Comparison of ENCODE assay signal across 1 cellular context in genomic region chr1:54886724-54887664, GRCh38.
TF ChIP-seq lines count a peak whose summit lies in the region.

TSS of gene DHCR24 (minus strand) at chr1:54887195. CDS start at chr1:54887119, 76 bp downstream.

TF ChIP-seq in K562, 482 proteins besides CTCF, POLR2A, EP300 and RAD21 (continued from another document and continues in another):
- peak in 1 of 2 experiments; percentile 94; a peak in 2 of 4 replicates for TF ChIP-seq MLLT1 (IDR thresholded peaks at IDR 0.05)
- TF ChIP-seq ZNF551 (CRISPR knock-in tag; IDR thresholded peaks at IDR 0.05) = no peak
- peak; percentile 37; the same call in 1 of the 2 replicates for TF ChIP-seq E2F1 (CRISPR knock-in tag; IDR thresholded peaks at IDR 0.05)
- TF ChIP-seq TBP (optimal IDR thresholded peaks at IDR 0.05; ENCODE audit: low read depth, low read length) = peak; percentile 78
- peak; percentile 70 for TF ChIP-seq GABPB1 (CRISPR knock-in tag; IDR thresholded peaks at IDR 0.05)
- TF ChIP-seq THAP12 (CRISPR knock-in tag; IDR thresholded peaks at IDR 0.05) = no peak
- peak; percentile 100 for TF ChIP-seq HINFP (tag; conservative IDR thresholded peaks at IDR 0.05; ENCODE audit: low read depth)
- TF ChIP-seq CXXC5 (CRISPR knock-in tag; IDR thresholded peaks at IDR 0.05) = peak; percentile 81
- TF ChIP-seq ETS2 (tag; IDR thresholded peaks at IDR 0.05; ENCODE audit: borderline replicate concordance, poor library complexity, severe bottlenecking) = no peak
- no peak for TF ChIP-seq RBM14 (IDR thresholded peaks at IDR 0.05; ENCODE audit: borderline replicate concordance, insufficient read depth, low read depth, low read length)
- peak; percentile 65; the same call in 1 of the 2 replicates for TF ChIP-seq PML (IDR thresholded peaks at IDR 0.05; ENCODE audit: low read length)
- TF ChIP-seq NR2C1 (IDR thresholded peaks at IDR 0.05) = no peak
- TF ChIP-seq NR2C1 (tag; IDR thresholded peaks at IDR 0.05) = no peak
- TF ChIP-seq KAT7 (CRISPR knock-in tag; IDR thresholded peaks at IDR 0.05; ENCODE audit: borderline replicate concordance) = peak; percentile 74; the same call in 1 of the 2 replicates
- TF ChIP-seq ZNF830 (CRISPR knock-in tag; IDR thresholded peaks at IDR 0.05) = no peak
- no peak for TF ChIP-seq NFATC3 (IDR thresholded peaks at IDR 0.05)
- no peak for TF ChIP-seq YBX1 (IDR thresholded peaks at IDR 0.05)
- no peak for TF ChIP-seq BMI1 (IDR thresholded peaks at IDR 0.05; ENCODE audit: low read length)
- peak; percentile 97 for TF ChIP-seq EGR1 (conservative IDR thresholded peaks at IDR 0.05)
- TF ChIP-seq U2AF2 (optimal IDR thresholded peaks at IDR 0.05; ENCODE audit: low read depth, low read length) = no peak
- no peak for TF ChIP-seq ZNF143 (CRISPR knock-in tag; IDR thresholded peaks at IDR 0.05)
- no peak for TF ChIP-seq TEAD2 (tag; IDR thresholded peaks at IDR 0.05)
- 0 out of 2 replicates have a peak, but pooled peaks have one; percentile 32 for TF ChIP-seq ZNF740 (CRISPR knock-in tag; IDR thresholded peaks at IDR 0.05)
- no peak for TF ChIP-seq ZNF740 (tag; IDR thresholded peaks at IDR 0.05)
- TF ChIP-seq TEAD4 (IDR thresholded peaks at IDR 0.05; ENCODE audit: low read length) = no peak
- 0 out of 2 replicates have a peak, but pooled peaks have one; percentile 35 for TF ChIP-seq TEAD4 (CRISPR knock-in tag; IDR thresholded peaks at IDR 0.05; ENCODE audit: borderline replicate concordance)
- peak; percentile 74; the same call in 1 of the 2 replicates for TF ChIP-seq POLR2AphosphoS5 (IDR thresholded peaks at IDR 0.05; ENCODE audit: control insufficient read depth, insufficient read depth, low read depth, low read length)
- TF ChIP-seq MAFG (tag; conservative IDR thresholded peaks at IDR 0.05) = no peak
- 0 out of 4 replicates have a peak, but pooled peaks of 1 of the 2 experiments have one; percentile 18 for TF ChIP-seq SIN3A (IDR thresholded peaks at IDR 0.05; ENCODE audit: borderline replicate concordance in 2 of 2, control insufficient read depth in 1 of 2, low read depth in 2 of 2, low read length in 2 of 2)
- no peak for TF ChIP-seq CBX8 (IDR thresholded peaks at IDR 0.05; ENCODE audit: borderline replicate concordance, extremely low read depth, low read depth, low read length, poor library complexity, severe bottlenecking)
- TF ChIP-seq FOXK2 (conservative IDR thresholded peaks at IDR 0.05 in 1 of 2, IDR thresholded peaks at IDR 0.05 in 1 of 2; ENCODE audit: low read depth in 2 of 2) = no peak
- TF ChIP-seq ZBTB7A (IDR thresholded peaks at IDR 0.05; ENCODE audit: borderline replicate concordance, control insufficient read depth, low read depth, low read length) = peak; percentile 83; the same call in 1 of the 2 replicates
- peak; percentile 57; the same call in 1 of the 2 replicates for TF ChIP-seq ZNF511 (CRISPR knock-in tag; IDR thresholded peaks at IDR 0.05)
- TF ChIP-seq GTF3C2 (IDR thresholded peaks at IDR 0.05; ENCODE audit: borderline replicate concordance, extremely low read depth, insufficient read length) = no peak
- TF ChIP-seq ZSCAN32 (CRISPR knock-in tag; IDR thresholded peaks at IDR 0.05) = no peak
- TF ChIP-seq KAT8 (IDR thresholded peaks at IDR 0.05; ENCODE audit: low read depth) = no peak
- TF ChIP-seq POLR2G (IDR thresholded peaks at IDR 0.05; ENCODE audit: low read depth, low read length) = peak; percentile 94
- no peak for TF ChIP-seq NCOA2 (IDR thresholded peaks at IDR 0.05; ENCODE audit: partially characterized antibody in 2 of 2)
- no peak for TF ChIP-seq BRCA1 (IDR thresholded peaks at IDR 0.05)
- no peak for TF ChIP-seq BRCA1 (CRISPR knock-in tag; IDR thresholded peaks at IDR 0.05)
- no peak for TF ChIP-seq PATZ1 (CRISPR knock-in tag; IDR thresholded peaks at IDR 0.05; ENCODE audit: borderline replicate concordance)
- peak; percentile 87 for TF ChIP-seq GATA2 (CRISPR knock-in tag; IDR thresholded peaks at IDR 0.05)
- TF ChIP-seq RAD51 (IDR thresholded peaks at IDR 0.05; ENCODE audit: borderline replicate concordance, low read depth) = no peak
